8 cellular contexts compared by ENCODE assay signal in genomic region chr19:6021878-6022569, GRCh38. TPM values are rescaled to one million over a fixed set of nuclear protein-coding genes. Genes with fewer than 3 reads are reported as not detected.
A peak's percentile ranks its signal among the peaks of the same experiment; 100 is the strongest.
DNase-seq lines count a peak whose midpoint lies in the region; ATAC-seq and TF ChIP-seq lines count a peak whose summit lies in the region.

No MANE protein-coding gene starts in this region.

- DNase-seq in NK-92 treated with Interleukin-12 subunit alpha and Interleukin-12 subunit beta, amount 100 ng/mL, for 24 hours (lab: John Stamatoyannopoulos, UW) = peak; percentile 38
- DNase-seq in NK-92 (lab: John Stamatoyannopoulos, UW; ENCODE audit: unreplicated experiment) (no peak), NCI-H345 (lab: John Stamatoyannopoulos, UW) (peak; percentile 59), cerebellum (ENCODE audit: low spot score) (peak; percentile 48), left lung (peak; percentile 54 to 82)
- peak; percentile 71 to 73 for DNase-seq in activated CD4-positive, alpha-beta T cell treated with anti-CD3 and anti-CD28 coated beads for 24 hours (ENCODE audit: low read depth in 2 of 2)
- peak; percentile 84 for DNase-seq in stimulated activated CD4-positive, alpha-beta T cell treated with anti-CD3 and anti-CD28 coated beads, Interleukin-4, amount 100 ng/mL, for 24 hours

- intact Hi-C loops in left lung (cut with DNase I) = loop anchor here in 1 of 2 donors (2.0 kb wide), 1 partner anchor 35 kb away; no protein-coding TSS in a partner anchor

- H3K9me3 ChIP-seq in left lung = no peaks in the 10 kb centered on the region

- no peak overlapping the region for H3K4me3 ChIP-seq in left lung

- H3K4me1 ChIP-seq in left lung = peaks cover 0 to 13% of the 10 kb centered on the region in 2 donors

- no peaks in the 10 kb centered on the region for H3K27me3 ChIP-seq in left lung

- ATAC-seq in left lung (peak; percentile 82), GM18873 (IDR thresholded peaks at IDR 0.05; ENCODE audit: low FRiP score, unreplicated experiment) (no peak)

- H3K27ac ChIP-seq in left lung = no peak overlapping the region

- peak; percentile 56 to 77 for TF ChIP-seq CTCF in left lung (IDR thresholded peaks at IDR 0.05)

- H3K36me3 ChIP-seq in left lung = peaks cover 0 to 17% of the 10 kb centered on the region in 2 donors

RNA-seq across cellular contexts. Expression of gene RANBP3, which starts 44.1 kb away (rescaled TPM):
- total RNA-seq in cerebellum (38.9 TPM), left lung (10 to 100 TPM; 64.6 to 69.0 TPM)
